In the genomic region with DNA sequence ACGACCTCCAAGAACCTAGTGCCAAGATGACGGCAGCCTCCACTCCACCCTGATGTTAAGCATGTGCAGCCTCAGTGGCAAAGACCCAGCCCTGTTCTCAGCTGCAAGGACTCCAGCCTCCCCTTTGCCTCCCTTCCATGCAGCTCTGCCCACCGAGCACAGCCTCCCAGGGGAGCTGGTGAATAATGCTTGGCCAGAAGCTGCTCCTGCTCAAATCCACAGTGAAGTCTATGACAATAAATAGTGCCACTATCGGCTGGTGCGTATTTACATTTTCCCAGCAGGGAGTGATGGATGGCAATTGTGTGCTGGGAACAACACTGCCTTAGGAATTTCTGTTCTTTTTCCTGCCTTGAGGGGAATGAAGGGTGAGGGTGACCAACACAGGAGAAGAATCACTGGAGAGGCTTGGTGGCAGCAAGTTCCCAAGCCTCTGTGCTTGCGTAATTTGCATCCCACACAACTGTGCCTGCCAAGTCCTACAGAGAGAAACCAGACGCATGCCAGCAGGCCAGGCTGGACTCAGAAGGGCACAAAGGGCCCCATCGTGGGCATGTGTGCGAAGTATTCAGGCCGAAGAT, we compare ENCODE assay signal across 9 cellular contexts. TPM values are rescaled to one million over a fixed set of nuclear protein-coding genes. Genes with fewer than 3 reads are reported as not detected.
A peak's percentile ranks its signal among the peaks of the same experiment; 100 is the strongest.
DNase-seq lines count a peak whose midpoint lies in the region; ATAC-seq and TF ChIP-seq lines count a peak whose summit lies in the region.
"Had no signal": no experiment of that assay in that cellular context is flagged by ENCODE, and none has a peak within 500 bp of the region (broad histone marks: within the 10 kb centered on the region; RNA-seq: fewer than 3 reads in every experiment).

No MANE protein-coding gene starts in this region.

- H3K4me2 ChIP-seq in H9 (ENCODE audit: insufficient read depth, insufficient read length, low read length): no peak overlapping the region

- no peak overlapping the region for H3K27ac ChIP-seq in H9 (ENCODE audit: insufficient read length, low read depth, low read length)
- H3K27ac ChIP-seq: SJSA1 had no signal

- no peaks in the 10 kb centered on the region for H4K20me1 ChIP-seq in H9 (ENCODE audit: control insufficient read depth, insufficient read depth, insufficient read length)

- no peaks in the 10 kb centered on the region; a peak in 2 of 7 replicates for H3K36me3 Mint-ChIP-seq in H9 (ENCODE audit: insufficient read depth in 1 of 3, low read depth in 3 of 3)
- H3K36me3 Mint-ChIP-seq in stimulated activated effector memory CD8-positive, alpha-beta T cell treated with anti-CD3 and anti-CD28 coated beads, Interleukin-12 subunit alpha, Interleukin-12 subunit beta, amount 100 ng/mL, for 72 hours: no peaks in the 10 kb centered on the region

- H4K8ac ChIP-seq in H9 (replicated peaks; ENCODE audit: insufficient read length, low read depth, low read length): no peak overlapping the region

- no peak overlapping the region for H2BK20ac ChIP-seq in H9 (ENCODE audit: low read depth, low read length, poor library complexity, severe bottlenecking)

- H2AFZ ChIP-seq in H9 (ENCODE audit: low read length): no peak overlapping the region

- no peak overlapping the region for H3K23ac ChIP-seq in H9 (ENCODE audit: insufficient read length, low read depth, low read length)

- no peaks in the 10 kb centered on the region for H3K79me1 ChIP-seq in H9 (ENCODE audit: insufficient read depth, low read depth, low read length, poor library complexity, severe bottlenecking)

- H3K9me3 ChIP-seq in H9 (ENCODE audit: control insufficient read depth, low read depth, low read length): no peaks in the 10 kb centered on the region
- H3K9me3 ChIP-seq: SJSA1 had no signal

- no peak overlapping the region for H3K4ac ChIP-seq in H9 (ENCODE audit: low read depth, low read length)

- no peak for ATAC-seq in stimulated activated effector memory CD8-positive, alpha-beta T cell treated with anti-CD3 and anti-CD28 coated beads, Interleukin-12 subunit alpha, Interleukin-12 subunit beta, amount 100 ng/mL, for 72 hours
- ATAC-seq in GM18498 (IDR thresholded peaks at IDR 0.05; ENCODE audit: unreplicated experiment): no peak

- H3K4me3 ChIP-seq in cardiac fibroblast (replicated peaks in 1 of 2; ENCODE audit: low read depth in 2 of 2, low read length in 2 of 2): no peak overlapping the region
- H3K4me3 ChIP-seq: SJSA1 had no signal

- H3K4me3 Mint-ChIP-seq in H9: no peak overlapping the region
- no peak overlapping the region for H3K4me3 Mint-ChIP-seq in stimulated activated effector memory CD8-positive, alpha-beta T cell treated with anti-CD3 and anti-CD28 coated beads, Interleukin-12 subunit alpha, Interleukin-12 subunit beta, amount 100 ng/mL, for 72 hours

- no peak overlapping the region for H3K9ac ChIP-seq in H9 (ENCODE audit: extremely low read depth, insufficient read length, low read length)

- 0 out of 2 replicates have a peak, but pooled peaks cover 2% of the 10 kb centered on the region for H3K27me3 Mint-ChIP-seq in H9 (ENCODE audit: low read depth)

- H3K79me2 ChIP-seq in H9 (ENCODE audit: insufficient read depth, low read length): no peaks in the 10 kb centered on the region

- no peak overlapping the region for H2BK5ac ChIP-seq in H9 (ENCODE audit: insufficient read length, low read length)

- no peak overlapping the region for H2BK12ac ChIP-seq in H9 (ENCODE audit: insufficient read length, low read depth, low read length)

- no peak overlapping the region for H4K5ac ChIP-seq in H9 (ENCODE audit: insufficient read length, low read depth, low read length)

- no peak overlapping the region for H3K14ac ChIP-seq in H9 (ENCODE audit: insufficient read depth, low read length)

- no peak overlapping the region for H3K56ac ChIP-seq in H9 (ENCODE audit: insufficient read length, low read depth, low read length)

- no peak overlapping the region for H2BK120ac ChIP-seq in H9 (ENCODE audit: low read depth, low read length, poor library complexity, severe bottlenecking)

- peaks cover 7 to 11% of the 10 kb centered on the region in 2 experiments for H3K4me1 Mint-ChIP-seq in H9
- H3K4me1 Mint-ChIP-seq in stimulated activated effector memory CD8-positive, alpha-beta T cell treated with anti-CD3 and anti-CD28 coated beads, Interleukin-12 subunit alpha, Interleukin-12 subunit beta, amount 100 ng/mL, for 72 hours: peaks cover 26% of the 10 kb centered on the region

- no peak overlapping the region for H2AK5ac ChIP-seq in H9 (ENCODE audit: insufficient read length, low read length)

- peak overlapping the region in 2 of 3 experiments; percentile 19 to 27; a peak in 2 of 7 replicates for H3K27ac Mint-ChIP-seq in H9
- H3K27ac Mint-ChIP-seq in stimulated activated effector memory CD8-positive, alpha-beta T cell treated with anti-CD3 and anti-CD28 coated beads, Interleukin-12 subunit alpha, Interleukin-12 subunit beta, amount 100 ng/mL, for 72 hours: peak overlapping the region; percentile 37

- no peak overlapping the region for H4K91ac ChIP-seq in H9 (ENCODE audit: insufficient read length, low read depth, low read length)

- H3K9me3 Mint-ChIP-seq in H9: no peaks in the 10 kb centered on the region
- H3K9me3 Mint-ChIP-seq in stimulated activated effector memory CD8-positive, alpha-beta T cell treated with anti-CD3 and anti-CD28 coated beads, Interleukin-12 subunit alpha, Interleukin-12 subunit beta, amount 100 ng/mL, for 72 hours: no peaks in the 10 kb centered on the region

- DNase-seq in H9 (no peak), cardiac fibroblast (ENCODE audit: low read depth in 2 of 2) (peak; percentile 68 to 92), iris pigment epithelial cell (ENCODE audit: low read depth) (peak; percentile 36), Kasumi-1 (lab: John Stamatoyannopoulos, UW) (no peak)
- no peak for DNase-seq in stimulated activated effector memory CD8-positive, alpha-beta T cell treated with anti-CD3 and anti-CD28 coated beads, Interleukin-12 subunit alpha, Interleukin-12 subunit beta, amount 100 ng/mL, for 72 hours (ENCODE audit: low spot score in 2 of 2)
- no peak for DNase-seq in activated effector memory CD4-positive, alpha-beta T cell treated with anti-CD3 and anti-CD28 coated beads, Interleukin-2, amount 50 U/mL, for 16 hours
- no peak for DNase-seq in stimulated activated CD4-positive, alpha-beta T cell treated with anti-CD3 and anti-CD28 coated beads, Interleukin-4, amount 100 ng/mL, for 4 hours

- peaks cover 4% of the 10 kb centered on the region; the same call in 1 of the 2 replicates for H3K4me1 ChIP-seq in H9 (ENCODE audit: insufficient read depth, low read length)
- H3K4me1 ChIP-seq: SJSA1 had no signal

- no peaks in the 10 kb centered on the region for H3K27me3 ChIP-seq in H9 (ENCODE audit: insufficient read depth, low read length)
- H3K27me3 ChIP-seq: SJSA1 had no signal

- no peaks in the 10 kb centered on the region for H3K23me2 ChIP-seq in H9 (ENCODE audit: insufficient read length, low read depth, low read length, poor library complexity, severe bottlenecking)

- WGBS in H9 (ENCODE audit: extremely low coverage, insufficient read length, low lambda C conversion rate): no CpG with 5 or more reads among the region's 10 CpGs

- H3T11ph ChIP-seq in H9 (ENCODE audit: low read length): no peak overlapping the region

- no peak overlapping the region for H2BK15ac ChIP-seq in H9 (ENCODE audit: low read depth, low read length)

- no peak for TF ChIP-seq CTCF in H9 (conservative IDR thresholded peaks at IDR 0.05)
- no peak for TF ChIP-seq CTCF in cardiac fibroblast (IDR thresholded peaks at IDR 0.05; ENCODE audit: low read depth, low read length)

- H3K18ac ChIP-seq in H9 (ENCODE audit: insufficient read length, low read depth, low read length): no peak overlapping the region

RNA-seq across cellular contexts. Expression of gene TC2N, which starts 29.9 kb away (rescaled TPM):
- total RNA-seq in H9 (2021): 16.2 and 16.4 TPM in 2 replicates

RNA-seq across cellular contexts. Expression of gene FBLN5, which starts 50.3 kb away (rescaled TPM):
- 1.0 and 1.3 TPM in 2 replicates for total RNA-seq in H9 (2021)

Comparison
In these comparisons a context has a peak if more than half of its experiments do, and no peak if none do; other contexts are left out.
1. DNase-seq: peak in cardiac fibroblast (2 of 2) and iris pigment epithelial cell (single experiment); none in H9 (single experiment), stimulated activated effector memory CD8-positive, alpha-beta T cell treated with anti-CD3 and anti-CD28 coated beads, Interleukin-12 subunit alpha, Interleukin-12 subunit beta, amount 100 ng/mL, for 72 hours (0 of 2), activated effector memory CD4-positive, alpha-beta T cell treated with anti-CD3 and anti-CD28 coated beads, Interleukin-2, amount 50 U/mL, for 16 hours (single experiment), stimulated activated CD4-positive, alpha-beta T cell treated with anti-CD3 and anti-CD28 coated beads, Interleukin-4, amount 100 ng/mL, for 4 hours (0 of 2) and Kasumi-1 (0 of 2).